Comparison of ENCODE assay signal across 8 cellular contexts in genomic region chr5:32538031-32538547, GRCh38. TPM values are rescaled to one million over a fixed set of nuclear protein-coding genes. Genes with fewer than 3 reads are reported as not detected.
DNase-seq lines count a peak whose midpoint lies in the region; ATAC-seq, FAIRE-seq and TF ChIP-seq lines count a peak whose summit lies in the region.

No MANE protein-coding gene starts in this region.

- H3K27ac ChIP-seq in gastroesophageal sphincter: no peak overlapping the region

- no peaks in the 10 kb centered on the region for H3K27me3 ChIP-seq in gastroesophageal sphincter

- no peaks in the 10 kb centered on the region for H3K4me1 ChIP-seq in gastroesophageal sphincter

- H3K36me3 ChIP-seq in gastroesophageal sphincter: no peaks in the 10 kb centered on the region

- no peak overlapping the region for H3K4me3 ChIP-seq in gastroesophageal sphincter

- DNase-seq in activated CD4-positive, CD25-positive, alpha-beta regulatory T cell (lab: John Stamatoyannopoulos, UW): peak in 3 of 4 experiments; percentile 4 to 18 (median 11)
- no peak for DNase-seq in activated CD4-positive, CD25-positive, alpha-beta regulatory T cell treated with anti-CD3 and anti-CD28 coated beads, Interleukin-2, amount 50 U/mL, for 72 hours
- DNase-seq in SIG-M5 treated with dmso at 0.1 percent for 504 hours (lab: John Stamatoyannopoulos, UW; ENCODE audit: unreplicated experiment) (peak; percentile 27), left ventricle myocardium superior (peak; percentile 72), urothelium cell line (ENCODE audit: low spot score) (no peak), NCI-H446 treated with DMSO at 0.1 percent for 48 hours (lab: John Stamatoyannopoulos, UW) (no peak)

- no peaks in the 10 kb centered on the region for H3K9me3 ChIP-seq in gastroesophageal sphincter

- no peak for FAIRE-seq in urothelium cell line (lab: Jason Lieb, UNC)

- no peak for TF ChIP-seq POLR2A in gastroesophageal sphincter (IDR thresholded peaks at IDR 0.05)

- intact Hi-C loops in left ventricle myocardium superior (cut with micrococcal nuclease): no loop called here

- TF ChIP-seq CTCF in gastroesophageal sphincter (IDR thresholded peaks at IDR 0.05): no peak

- 69 to 83% methylated on average over 2 to 4 of the region's 7 CpGs for WGBS in gastroesophageal sphincter (ENCODE audit: low coverage in 1 of 2), 2 donors

- ATAC-seq in HG03060 (IDR thresholded peaks at IDR 0.05; ENCODE audit: low read depth, unreplicated experiment) (peak; percentile 75), left ventricle myocardium superior (peak; percentile 88), gastroesophageal sphincter (no peak)

- TF ChIP-seq EP300 in gastroesophageal sphincter (IDR thresholded peaks at IDR 0.05): no peak

RNA-seq across cellular contexts. Expression of gene SUB1, which starts 47.3 kb away (rescaled TPM):
- total RNA-seq in left ventricle myocardium superior: 183 TPM
- 100 to 1,000 TPM; 122 to 221 (median 149) TPM for total RNA-seq in gastroesophageal sphincter

Comparison
In these comparisons a context has a peak if more than half of its experiments do, and no peak if none do; other contexts are left out.
1. DNase-seq: peak in activated CD4-positive, CD25-positive, alpha-beta regulatory T cell (3 of 4), SIG-M5 treated with dmso at 0.1 percent for 504 hours (single experiment) and left ventricle myocardium superior (single experiment); none in activated CD4-positive, CD25-positive, alpha-beta regulatory T cell treated with anti-CD3 and anti-CD28 coated beads, Interleukin-2, amount 50 U/mL, for 72 hours (single experiment), urothelium cell line (single experiment) and NCI-H446 treated with DMSO at 0.1 percent for 48 hours (single experiment).